ENCODE assay signal across 8 cellular contexts in the genomic region with DNA sequence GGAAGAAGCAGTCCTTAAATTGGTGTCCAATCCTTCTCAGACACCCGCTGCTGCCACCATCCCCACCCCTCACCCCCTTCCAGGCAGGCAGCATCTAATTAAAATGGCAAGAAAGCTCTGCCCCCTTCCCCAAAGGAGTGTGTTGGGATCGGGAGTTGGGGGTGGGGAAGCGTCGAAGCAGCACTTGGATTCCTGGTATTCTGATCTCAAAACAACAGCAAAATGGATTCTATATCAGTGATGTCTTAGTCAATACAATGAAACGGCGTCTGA. TPM values are rescaled to one million over a fixed set of nuclear protein-coding genes. Genes with fewer than 3 reads are reported as not detected.
DNase-seq lines count a peak whose midpoint lies in the region; ATAC-seq lines count a peak whose summit lies in the region.

No MANE protein-coding gene starts in this region.

- peak; percentile 10 for DNase-seq in AG20443 (ENCODE audit: low spot score)
- DNase-seq in natural killer cell treated with Interleukin-12 subunit alpha and Interleukin-12 subunit beta and Interleukin-15 and Interleukin-18, amount 100 ng/mL, for 72 hours (ENCODE audit: low spot score) = no peak
- no peak for DNase-seq in islet precursor cell
- no peak for DNase-seq in kidney tubule cell (ENCODE audit: low spot score)

- H3K4me1 ChIP-seq in HUES48 (ENCODE audit: control insufficient read depth, insufficient read depth, low read length) = peaks cover 48% of the 10 kb centered on the region
- peaks cover 15% of the 10 kb centered on the region for H3K4me1 ChIP-seq in ectodermal cell (ENCODE audit: control insufficient read depth, insufficient read depth, low read length)

- peak overlapping the region; percentile 79 to 91 for H3K27ac Mint-ChIP-seq in natural killer cell treated with Interleukin-12 subunit alpha and Interleukin-12 subunit beta and Interleukin-15 and Interleukin-18, amount 100 ng/mL, for 72 hours

- no peaks in the 10 kb centered on the region for H3K36me3 Mint-ChIP-seq in natural killer cell treated with Interleukin-12 subunit alpha and Interleukin-12 subunit beta and Interleukin-15 and Interleukin-18, amount 100 ng/mL, for 72 hours

- no peak for ATAC-seq in natural killer cell treated with Interleukin-12 subunit alpha and Interleukin-12 subunit beta and Interleukin-15 and Interleukin-18, amount 100 ng/mL, for 72 hours
- ATAC-seq in GM18498 (IDR thresholded peaks at IDR 0.05; ENCODE audit: unreplicated experiment) (no peak), HG03439 (IDR thresholded peaks at IDR 0.05; ENCODE audit: unreplicated experiment) (no peak)

- H3K9ac ChIP-seq in HUES48 (ENCODE audit: low read depth, low read length) = peak overlapping the region; percentile 70

- peak overlapping the region; percentile 100 for H3K4me3 Mint-ChIP-seq in natural killer cell treated with Interleukin-12 subunit alpha and Interleukin-12 subunit beta and Interleukin-15 and Interleukin-18, amount 100 ng/mL, for 72 hours

- H3K27me3 ChIP-seq in HUES48 (ENCODE audit: control insufficient read depth, insufficient read depth, low read length) (peaks cover 37% of the 10 kb centered on the region), ectodermal cell (ENCODE audit: control insufficient read depth, insufficient read depth, low read length, poor library complexity, severe bottlenecking) (peaks cover 46% of the 10 kb centered on the region)

- H3K4me3 ChIP-seq in HUES48 (ENCODE audit: low read depth, low read length) (peak overlapping the region; percentile 93), ectodermal cell (ENCODE audit: insufficient read depth, low read depth, low read length) (peak overlapping the region; percentile 67)

- H3K4me1 Mint-ChIP-seq in natural killer cell treated with Interleukin-12 subunit alpha and Interleukin-12 subunit beta and Interleukin-15 and Interleukin-18, amount 100 ng/mL, for 72 hours (ENCODE audit: low read depth in 2 of 2) = peaks cover 41 to 65% of the 10 kb centered on the region in 2 donors

- no peaks in the 10 kb centered on the region for H3K9me3 ChIP-seq in HUES48 (ENCODE audit: control insufficient read depth, insufficient read depth, low read length)
- no peaks in the 10 kb centered on the region for H3K9me3 ChIP-seq in ectodermal cell (ENCODE audit: control insufficient read depth, low read length)

- WGBS in ectodermal cell, 2 experiments = 0 to 2% methylated on average over 5 to 6 of the region's 6 CpGs

- H3K9me3 Mint-ChIP-seq in natural killer cell treated with Interleukin-12 subunit alpha and Interleukin-12 subunit beta and Interleukin-15 and Interleukin-18, amount 100 ng/mL, for 72 hours = no peaks in the 10 kb centered on the region

- H3K27ac ChIP-seq in HUES48 (ENCODE audit: low read depth, low read length) (peak overlapping the region; percentile 80), ectodermal cell (ENCODE audit: insufficient read depth, low read depth, low read length, poor library complexity, severe bottlenecking) (no peak overlapping the region)

- H3K36me3 ChIP-seq in HUES48 (ENCODE audit: control insufficient read depth, insufficient read depth, low read length) (no peaks in the 10 kb centered on the region), ectodermal cell (ENCODE audit: control insufficient read depth, insufficient read depth, low read length) (no peaks in the 10 kb centered on the region)

- no peaks in the 10 kb centered on the region for H3K27me3 Mint-ChIP-seq in natural killer cell treated with Interleukin-12 subunit alpha and Interleukin-12 subunit beta and Interleukin-15 and Interleukin-18, amount 100 ng/mL, for 72 hours

RNA-seq across cellular contexts. Expression of a gene that starts 1.4 kb away (rescaled TPM):
- 15.1 TPM for polyA plus RNA-seq in ectodermal cell (2013, experiment 1 of 4)
- 11.0 TPM for polyA plus RNA-seq in ectodermal cell (2013, experiment 2 of 4)
- polyA plus RNA-seq in ectodermal cell (2013, experiment 3 of 4) = 10.2 TPM
- polyA plus RNA-seq in ectodermal cell (2013, experiment 4 of 4) = 9.5 TPM
- 10 to 100 TPM; 44.3 to 48.5 TPM for total RNA-seq in natural killer cell treated with Interleukin-12 subunit alpha and Interleukin-12 subunit beta and Interleukin-15 and Interleukin-18, amount 100 ng/mL, for 72 hours
